Comparison of ENCODE assay signal across 1 cellular context in the genomic region with DNA sequence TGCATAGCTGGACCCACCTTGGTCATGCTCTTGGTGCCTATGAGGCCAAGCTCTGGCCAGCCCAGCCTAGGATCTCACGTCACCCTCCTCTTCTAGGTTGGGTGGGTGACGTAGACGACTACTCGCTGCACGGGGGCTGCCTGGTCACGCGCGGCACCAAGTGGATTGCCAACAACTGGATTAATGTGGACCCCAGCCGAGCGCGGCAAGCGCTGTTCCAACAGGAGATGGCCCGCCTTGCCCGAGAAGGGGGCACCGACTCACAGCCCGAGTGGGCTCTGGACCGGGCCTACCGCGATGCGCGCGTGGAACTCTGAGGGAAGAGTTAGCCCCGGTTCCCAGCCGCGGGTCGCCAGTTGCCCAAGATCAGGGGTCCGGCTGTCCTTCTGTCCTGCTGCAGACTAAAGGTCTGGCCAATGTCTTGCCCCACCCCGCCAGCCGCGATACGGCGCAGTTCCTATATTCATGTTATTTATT.
TF ChIP-seq lines count a peak whose summit lies in the region.

No MANE protein-coding gene starts in this region.

TF ChIP-seq in K562, 482 proteins besides CTCF, POLR2A, EP300 and RAD21 (continued from another document):
- TF ChIP-seq, protein P1, sequence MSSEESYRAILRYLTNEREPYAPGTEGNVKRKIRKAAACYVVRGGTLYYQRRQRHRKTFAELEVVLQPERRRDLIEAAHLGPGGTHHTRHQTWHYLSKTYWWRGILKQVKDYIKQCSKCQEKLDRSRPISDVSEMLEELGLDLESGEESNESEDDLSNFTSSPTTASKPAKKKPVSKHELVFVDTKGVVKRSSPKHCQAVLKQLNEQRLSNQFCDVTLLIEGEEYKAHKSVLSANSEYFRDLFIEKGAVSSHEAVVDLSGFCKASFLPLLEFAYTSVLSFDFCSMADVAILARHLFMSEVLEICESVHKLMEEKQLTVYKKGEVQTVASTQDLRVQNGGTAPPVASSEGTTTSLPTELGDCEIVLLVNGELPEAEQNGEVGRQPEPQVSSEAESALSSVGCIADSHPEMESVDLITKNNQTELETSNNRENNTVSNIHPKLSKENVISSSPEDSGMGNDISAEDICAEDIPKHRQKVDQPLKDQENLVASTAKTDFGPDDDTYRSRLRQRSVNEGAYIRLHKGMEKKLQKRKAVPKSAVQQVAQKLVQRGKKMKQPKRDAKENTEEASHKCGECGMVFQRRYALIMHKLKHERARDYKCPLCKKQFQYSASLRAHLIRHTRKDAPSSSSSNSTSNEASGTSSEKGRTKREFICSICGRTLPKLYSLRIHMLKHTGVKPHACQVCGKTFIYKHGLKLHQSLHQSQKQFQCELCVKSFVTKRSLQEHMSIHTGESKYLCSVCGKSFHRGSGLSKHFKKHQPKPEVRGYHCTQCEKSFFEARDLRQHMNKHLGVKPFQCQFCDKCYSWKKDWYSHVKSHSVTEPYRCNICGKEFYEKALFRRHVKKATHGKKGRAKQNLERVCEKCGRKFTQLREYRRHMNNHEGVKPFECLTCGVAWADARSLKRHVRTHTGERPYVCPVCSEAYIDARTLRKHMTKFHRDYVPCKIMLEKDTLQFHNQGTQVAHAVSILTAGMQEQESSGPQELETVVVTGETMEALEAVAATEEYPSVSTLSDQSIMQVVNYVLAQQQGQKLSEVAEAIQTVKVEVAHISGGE (CRISPR knock-in tag; IDR thresholded peaks at IDR 0.05): no peak
- TF ChIP-seq NEUROD1 (IDR thresholded peaks at IDR 0.05; ENCODE audit: borderline replicate concordance, low read depth, low read length, partially characterized antibody) (no peak), FOXJ3 (CRISPR knock-in tag; IDR thresholded peaks at IDR 0.05) (no peak), NFIC (IDR thresholded peaks at IDR 0.05) (no peak), MAFG (tag; conservative IDR thresholded peaks at IDR 0.05) (no peak), TAF7 (tag; IDR thresholded peaks at IDR 0.05) (no peak), ZKSCAN8 (CRISPR knock-in tag; IDR thresholded peaks at IDR 0.05) (no peak), SAFB (IDR thresholded peaks at IDR 0.05; ENCODE audit: borderline replicate concordance, low read depth, low read length) (peak; percentile 35; the same call in 1 of the 2 replicates), MEIS2 (IDR thresholded peaks at IDR 0.05; ENCODE audit: partially characterized antibody) (no peak), KLF1 (tag; IDR thresholded peaks at IDR 0.05) (no peak), XRCC3 (IDR thresholded peaks at IDR 0.05) (no peak)
- TF ChIP-seq, protein P2, sequence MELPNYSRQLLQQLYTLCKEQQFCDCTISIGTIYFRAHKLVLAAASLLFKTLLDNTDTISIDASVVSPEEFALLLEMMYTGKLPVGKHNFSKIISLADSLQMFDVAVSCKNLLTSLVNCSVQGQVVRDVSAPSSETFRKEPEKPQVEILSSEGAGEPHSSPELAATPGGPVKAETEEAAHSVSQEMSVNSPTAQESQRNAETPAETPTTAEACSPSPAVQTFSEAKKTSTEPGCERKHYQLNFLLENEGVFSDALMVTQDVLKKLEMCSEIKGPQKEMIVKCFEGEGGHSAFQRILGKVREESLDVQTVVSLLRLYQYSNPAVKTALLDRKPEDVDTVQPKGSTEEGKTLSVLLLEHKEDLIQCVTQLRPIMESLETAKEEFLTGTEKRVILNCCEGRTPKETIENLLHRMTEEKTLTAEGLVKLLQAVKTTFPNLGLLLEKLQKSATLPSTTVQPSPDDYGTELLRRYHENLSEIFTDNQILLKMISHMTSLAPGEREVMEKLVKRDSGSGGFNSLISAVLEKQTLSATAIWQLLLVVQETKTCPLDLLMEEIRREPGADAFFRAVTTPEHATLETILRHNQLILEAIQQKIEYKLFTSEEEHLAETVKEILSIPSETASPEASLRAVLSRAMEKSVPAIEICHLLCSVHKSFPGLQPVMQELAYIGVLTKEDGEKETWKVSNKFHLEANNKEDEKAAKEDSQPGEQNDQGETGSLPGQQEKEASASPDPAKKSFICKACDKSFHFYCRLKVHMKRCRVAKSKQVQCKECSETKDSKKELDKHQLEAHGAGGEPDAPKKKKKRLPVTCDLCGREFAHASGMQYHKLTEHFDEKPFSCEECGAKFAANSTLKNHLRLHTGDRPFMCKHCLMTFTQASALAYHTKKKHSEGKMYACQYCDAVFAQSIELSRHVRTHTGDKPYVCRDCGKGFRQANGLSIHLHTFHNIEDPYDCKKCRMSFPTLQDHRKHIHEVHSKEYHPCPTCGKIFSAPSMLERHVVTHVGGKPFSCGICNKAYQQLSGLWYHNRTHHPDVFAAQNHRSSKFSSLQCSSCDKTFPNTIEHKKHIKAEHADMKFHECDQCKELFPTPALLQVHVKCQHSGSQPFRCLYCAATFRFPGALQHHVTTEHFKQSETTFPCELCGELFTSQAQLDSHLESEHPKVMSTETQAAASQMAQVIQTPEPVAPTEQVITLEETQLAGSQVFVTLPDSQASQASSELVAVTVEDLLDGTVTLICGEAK (IDR thresholded peaks at IDR 0.05): 0 out of 2 replicates have a peak, but pooled peaks have one; percentile 22
- TF ChIP-seq, protein P2 (CRISPR knock-in tag; IDR thresholded peaks at IDR 0.05): no peak
- TF ChIP-seq, protein P3, sequence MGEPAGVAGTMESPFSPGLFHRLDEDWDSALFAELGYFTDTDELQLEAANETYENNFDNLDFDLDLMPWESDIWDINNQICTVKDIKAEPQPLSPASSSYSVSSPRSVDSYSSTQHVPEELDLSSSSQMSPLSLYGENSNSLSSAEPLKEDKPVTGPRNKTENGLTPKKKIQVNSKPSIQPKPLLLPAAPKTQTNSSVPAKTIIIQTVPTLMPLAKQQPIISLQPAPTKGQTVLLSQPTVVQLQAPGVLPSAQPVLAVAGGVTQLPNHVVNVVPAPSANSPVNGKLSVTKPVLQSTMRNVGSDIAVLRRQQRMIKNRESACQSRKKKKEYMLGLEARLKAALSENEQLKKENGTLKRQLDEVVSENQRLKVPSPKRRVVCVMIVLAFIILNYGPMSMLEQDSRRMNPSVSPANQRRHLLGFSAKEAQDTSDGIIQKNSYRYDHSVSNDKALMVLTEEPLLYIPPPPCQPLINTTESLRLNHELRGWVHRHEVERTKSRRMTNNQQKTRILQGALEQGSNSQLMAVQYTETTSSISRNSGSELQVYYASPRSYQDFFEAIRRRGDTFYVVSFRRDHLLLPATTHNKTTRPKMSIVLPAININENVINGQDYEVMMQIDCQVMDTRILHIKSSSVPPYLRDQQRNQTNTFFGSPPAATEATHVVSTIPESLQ (CRISPR knock-in tag; IDR thresholded peaks at IDR 0.05): no peak
